8 cellular contexts compared by ENCODE assay signal in the genomic region with DNA sequence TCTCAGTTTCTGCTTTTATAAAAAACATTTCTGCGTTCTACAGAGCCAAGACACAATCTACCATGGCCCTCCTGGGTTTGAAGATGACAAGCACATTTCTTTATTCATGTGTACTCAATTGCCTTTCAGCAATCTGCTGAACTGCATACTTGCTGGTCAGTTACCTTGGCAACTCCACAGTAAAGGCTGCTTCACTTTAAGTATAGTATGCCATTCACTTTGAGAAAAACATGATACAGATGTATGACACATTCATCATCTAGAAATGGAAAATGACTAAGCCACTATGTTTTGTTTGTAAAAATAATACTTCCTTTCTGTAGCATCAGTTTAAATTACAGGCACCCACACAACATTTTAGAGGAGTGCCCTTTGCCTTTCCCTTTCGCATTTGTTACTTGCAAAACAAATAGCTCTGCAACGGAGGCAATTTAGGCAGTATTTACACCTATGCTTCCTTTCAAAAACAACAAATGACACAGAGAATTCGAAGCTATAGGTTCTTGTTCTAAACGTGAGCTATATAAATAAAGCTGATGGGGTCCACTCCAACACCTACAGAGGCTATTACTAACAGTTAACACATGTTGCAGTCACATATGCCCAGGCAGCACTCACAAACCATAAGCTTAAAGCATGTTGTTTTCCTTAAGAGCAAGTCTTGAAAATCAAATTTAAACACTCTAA. TPM values are rescaled to one million over a fixed set of nuclear protein-coding genes. Genes with fewer than 3 reads are reported as not detected.
DNase-seq lines count a peak whose midpoint lies in the region; ATAC-seq and TF ChIP-seq lines count a peak whose summit lies in the region.

No MANE protein-coding gene starts in this region.

- no peak overlapping the region for H3K27ac ChIP-seq in RWPE1

- no peaks in the 10 kb centered on the region for H3K36me3 ChIP-seq in kidney epithelial cell (ENCODE audit: control insufficient read depth, insufficient read depth, low read length)

- TF ChIP-seq CTCF in RWPE1 (conservative IDR thresholded peaks at IDR 0.05; ENCODE audit: low read depth) (no peak), kidney epithelial cell (IDR thresholded peaks at IDR 0.05; ENCODE audit: insufficient read depth, low read length, poor library complexity, severe bottlenecking) (no peak)

- POLR2A ChIA-PET in RWPE1 (lab: Yijun Ruan, JAX; ENCODE audit: low non-redundant PET) = no interaction called here

- intact Hi-C loops in left colon (cut with DNase I, micrococcal nuclease) = no loop called here

- peak; percentile 70 for ATAC-seq in HG02870 (IDR thresholded peaks at IDR 0.05; ENCODE audit: unreplicated experiment)
- ATAC-seq in left colon = no peak
- ATAC-seq in HG02885 (IDR thresholded peaks at IDR 0.05; ENCODE audit: poor library complexity, unreplicated experiment) = no peak

- CTCF ChIA-PET in RWPE1 (lab: Yijun Ruan, JAX) = no interaction called here

- no peaks in the 10 kb centered on the region for H3K27me3 ChIP-seq in kidney epithelial cell (ENCODE audit: control insufficient read depth, insufficient read depth, low read length)

- DNase-seq in GM03348 (ENCODE audit: low spot score) (peak; percentile 22), RWPE1 (ENCODE audit: low spot score) (peak; percentile 64), kidney epithelial cell (ENCODE audit: low read depth) (peak; percentile 49), left colon (no peak), GOT3 (lab: John Stamatoyannopoulos, UW) (no peak)
- DNase-seq in stimulated activated CD4-positive, alpha-beta T cell treated with anti-CD3 and anti-CD28 coated beads, Interleukin-1b, Interleukin-23, amount 100 ng/mL, for 48 hours = no peak

- no peak overlapping the region for H3K4me3 ChIP-seq in kidney epithelial cell (ENCODE audit: low read depth, low read length)

RNA-seq across cellular contexts. Expression of gene SGCE, which starts 23.5 kb away (rescaled TPM):
- total RNA-seq in kidney epithelial cell (24.9 and 33.6 TPM in 2 replicates), left colon (10 to 100 TPM in 1 of 2 donors, 1 to 10 TPM in 1; 7.1 to 15.7 TPM)

Comparison
In these comparisons a context has a peak if more than half of its experiments do, and no peak if none do; other contexts are left out.
1. DNase-seq: peak in GM03348 (single experiment), RWPE1 (single experiment) and kidney epithelial cell (single experiment); none in stimulated activated CD4-positive, alpha-beta T cell treated with anti-CD3 and anti-CD28 coated beads, Interleukin-1b, Interleukin-23, amount 100 ng/mL, for 48 hours (single experiment), left colon (0 of 2) and GOT3 (single experiment).